Comparison of ENCODE assay signal across 6 cellular contexts in the genomic region with DNA sequence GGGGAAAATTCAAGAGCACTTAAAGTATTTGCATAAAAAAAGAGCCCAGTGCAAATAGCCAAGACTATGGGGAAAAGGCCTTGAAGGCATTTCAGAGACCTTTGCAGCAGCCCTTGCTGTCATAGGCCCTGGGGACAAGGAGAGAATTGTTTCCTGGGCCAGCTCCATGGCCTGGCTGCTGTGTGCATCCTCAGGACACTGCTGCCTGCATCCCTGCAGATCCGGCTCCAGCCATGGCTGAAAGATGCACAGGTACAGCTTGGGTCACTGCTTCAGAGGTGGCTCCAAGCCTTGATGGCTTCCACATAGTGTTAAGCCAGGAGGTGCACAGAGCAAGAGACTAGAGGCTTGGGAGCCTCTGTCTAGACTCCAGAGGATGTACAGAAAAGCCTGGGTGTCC. TPM values are rescaled to one million over a fixed set of nuclear protein-coding genes. Genes with fewer than 3 reads are reported as not detected.
"Had no signal": no experiment of that assay in that cellular context is flagged by ENCODE, and none has a peak within 500 bp of the region (broad histone marks: within the 10 kb centered on the region; RNA-seq: fewer than 3 reads in every experiment).

No MANE protein-coding gene starts in this region.

RNA-seq across cellular contexts. Expression of a gene that starts 55.9 kb away (rescaled TPM):
- total RNA-seq: OCI-LY7, Peyer's patch, Right ventricle myocardium inferior, Right ventricle myocardium superior, RPMI7951, SJSA1 had no signal
